29 cellular contexts compared by ENCODE assay signal in the genomic region with DNA sequence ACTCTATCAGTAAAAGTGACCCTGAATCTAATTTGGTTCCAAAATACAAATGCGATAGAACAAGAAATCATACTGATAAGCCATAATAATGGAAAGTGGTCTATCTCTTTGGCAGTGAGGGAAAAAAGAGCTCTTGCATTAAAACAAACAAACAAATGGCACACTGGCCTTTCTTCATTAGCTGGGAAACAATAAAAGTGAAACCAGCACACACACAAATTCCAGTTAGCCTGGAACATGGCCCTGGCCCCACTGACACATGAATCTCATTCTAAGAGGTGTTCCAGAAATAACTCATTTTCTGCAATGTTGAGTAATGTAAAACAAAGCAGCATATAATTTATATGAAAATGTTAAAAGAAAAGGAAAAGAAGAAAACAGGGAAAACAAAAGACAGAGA.
"Had no signal": no experiment of that assay in that cellular context is flagged by ENCODE, and none has a peak within 500 bp of the region (broad histone marks: within the 10 kb centered on the region; RNA-seq: fewer than 3 reads in every experiment).

No MANE protein-coding gene starts in this region.

- FAIRE-seq: endometrium, endothelial cell of umbilical vein, frontal cortex had no signal

- H3K4me3 ChIP-seq: adrenal gland, body of pancreas, colonic mucosa, esophagus squamous epithelium had no signal

- H3K9me3 ChIP-seq: adrenal gland, body of pancreas, colonic mucosa, esophagus squamous epithelium had no signal

- H3K4me1 ChIP-seq: adrenal gland, body of pancreas, colonic mucosa, esophagus squamous epithelium had no signal

- DNase-seq: activated CD4-positive, alpha-beta T cell treated with anti-CD3 and anti-CD28 coated beads for 48 hours; activated CD4-positive, alpha-beta T cell treated with anti-CD3 and anti-CD28 coated beads, Interleukin-2, amount 50 U/mL, for 1 hour; activated CD4-positive, alpha-beta T cell treated with anti-CD3 and anti-CD28 coated beads, Interleukin-2, amount 50 U/mL, for 48 hours; activated CD8-positive, alpha-beta memory T cell treated with anti-CD3 and anti-CD28 coated beads for 24 hours; activated CD8-positive, alpha-beta T cell treated with anti-CD3 and anti-CD28 coated beads for 36 hours; activated effector memory CD4-positive, alpha-beta T cell treated with Interleukin-2 at 50 U/mL for 16 hours; activated gamma-delta T cell treated with Interleukin-2 at 50 U/mL for 16 hours; activated naive CD4-positive, alpha-beta T cell treated with anti-CD3 and anti-CD28 coated beads, Interleukin-2, amount 50 U/mL, for 16 hours; activated naive CD4-positive, alpha-beta T cell treated with Interleukin-2 at 50 U/mL for 16 hours; activated naive CD8-positive, alpha-beta T cell treated with anti-CD3 and anti-CD28 coated beads, Interleukin-2, amount 50 U/mL, for 24 hours; activated T-cell treated with anti-CD3 and anti-CD28 coated beads, Interleukin-2, amount 50 U/mL, for 4 hours; adrenal gland; amygdala; aorta; body of pancreas; caudate nucleus; colonic mucosa; effector CD8-positive, alpha-beta T cell; esophagus squamous epithelium; foreskin fibroblast; head of caudate nucleus; T-helper 2 cell had no signal

- H3K27ac ChIP-seq: adrenal gland, body of pancreas, colonic mucosa, epithelial cell of prostate, esophagus squamous epithelium had no signal

- H3K27me3 ChIP-seq: body of pancreas, colonic mucosa had no signal

- ATAC-seq: activated CD4-positive, CD25-positive, alpha-beta regulatory T cell treated with anti-CD3 and anti-CD28 coated beads, Interleukin-2, amount 50 U/mL, for 24 hours; activated CD8-positive, alpha-beta T cell treated with anti-CD3 and anti-CD28 coated beads for 36 hours; activated naive CD8-positive, alpha-beta T cell treated with anti-CD3 and anti-CD28 coated beads, Interleukin-2, amount 50 U/mL, for 24 hours; activated T-cell treated with anti-CD3 and anti-CD28 coated beads, Interleukin-2, amount 50 U/mL, for 4 hours; activated T-helper 17 cell treated with anti-CD3 and anti-CD28 coated beads, Interleukin-2, amount 50 U/mL, for 72 hours; body of pancreas; WTC11 had no signal

- H3K36me3 ChIP-seq: adrenal gland, colonic mucosa, esophagus squamous epithelium had no signal
